ENCODE assay signal across 21 cellular contexts in the genomic region with DNA sequence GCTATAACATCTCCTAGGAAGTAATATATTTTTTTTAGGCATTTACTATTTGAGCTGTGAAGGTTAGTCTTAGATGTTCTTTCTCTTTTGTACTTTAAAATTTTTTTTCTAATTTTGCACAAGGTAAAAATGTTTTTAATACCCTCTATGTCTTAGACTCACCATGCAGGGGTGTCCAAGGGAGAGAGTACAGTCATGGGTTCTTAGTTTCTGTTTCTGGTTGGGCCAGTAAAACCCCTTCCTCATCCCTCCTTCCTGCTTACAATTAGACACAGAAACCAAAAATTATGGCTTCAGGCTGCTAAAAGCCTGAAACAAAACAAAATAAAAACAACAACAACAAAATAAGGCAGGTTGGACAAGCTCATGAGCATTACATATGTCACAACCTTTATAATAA.
DNase-seq lines count a peak whose midpoint lies in the region; ATAC-seq and TF ChIP-seq lines count a peak whose summit lies in the region.
"Had no signal": no experiment of that assay in that cellular context is flagged by ENCODE, and none has a peak within 500 bp of the region (broad histone marks: within the 10 kb centered on the region; RNA-seq: fewer than 3 reads in every experiment).

No MANE protein-coding gene starts in this region.

- DNase-seq in nephron progenitor cell (no peak), NCI-H510A treated with DMSO at 0.1 percent for 48 hours (lab: John Stamatoyannopoulos, UW) (no peak), natural killer cell (no peak), nucleus accumbens (lab: John Stamatoyannopoulos, UW) (no peak)
- DNase-seq: activated naive CD4-positive, alpha-beta T cell; activated T-cell treated with anti-CD3 and anti-CD28 coated beads, Interleukin-2, amount 50 U/mL, for 4 hours; CD8-positive, alpha-beta T cell; colonic mucosa; DMS153; GDM1; mucosa of descending colon; NCI-H1694 treated with DMSO at 0.1 percent for 48 hours; NCI-H526 treated with DMSO at 0.1 percent for 48 hours; T-cell had no signal

- TF ChIP-seq CTCF in KMS-11 (conservative IDR thresholded peaks at IDR 0.05; ENCODE audit: low read depth, low read length) (no peak), nephron progenitor cell (IDR thresholded peaks at IDR 0.05) (no peak), natural killer cell (IDR thresholded peaks at IDR 0.05) (no peak)

- H4K20me1 ChIP-seq in KMS-11 (ENCODE audit: insufficient read depth): no peaks in the 10 kb centered on the region

- H3K4me2 ChIP-seq in KMS-11: peak overlapping the region; percentile 88

- H3K36me3 ChIP-seq in KMS-11 (ENCODE audit: insufficient read depth): no peaks in the 10 kb centered on the region
- H3K36me3 ChIP-seq: colonic mucosa had no signal

- no peaks in the 10 kb centered on the region for H3K36me3 Mint-ChIP-seq in nephron progenitor cell (ENCODE audit: low read depth)
- H3K36me3 Mint-ChIP-seq in natural killer cell: no peaks in the 10 kb centered on the region
- H3K36me3 Mint-ChIP-seq: CD8-positive, alpha-beta T cell; stimulated activated effector memory CD8-positive, alpha-beta T cell treated with anti-CD3 and anti-CD28 coated beads, Interleukin-12 subunit alpha, Interleukin-12 subunit beta, amount 100 ng/mL, for 72 hours; T-cell had no signal

- peaks cover 76% of the 10 kb centered on the region for H3K4me1 ChIP-seq in KMS-11 (ENCODE audit: low read depth, poor library complexity, severe bottlenecking)
- H3K4me1 ChIP-seq: colonic mucosa had no signal

- H3K4me1 Mint-ChIP-seq in nephron progenitor cell: no peaks in the 10 kb centered on the region
- no peaks in the 10 kb centered on the region for H3K4me1 Mint-ChIP-seq in natural killer cell
- H3K4me1 Mint-ChIP-seq: stimulated activated effector memory CD8-positive, alpha-beta T cell treated with anti-CD3 and anti-CD28 coated beads, Interleukin-12 subunit alpha, Interleukin-12 subunit beta, amount 100 ng/mL, for 72 hours; T-cell had no signal

- H3K27ac ChIP-seq in KMS-11: peak overlapping the region; percentile 57
- H3K27ac ChIP-seq: colonic mucosa had no signal

- intact Hi-C loops in natural killer cell (cut with micrococcal nuclease): no loop called here

- H3K27ac Mint-ChIP-seq in nephron progenitor cell (peak overlapping the region; percentile 43), natural killer cell (no peak overlapping the region)
- H3K27ac Mint-ChIP-seq: CD8-positive, alpha-beta T cell; progenitor cell of endocrine pancreas; stimulated activated effector memory CD8-positive, alpha-beta T cell treated with anti-CD3 and anti-CD28 coated beads, Interleukin-12 subunit alpha, Interleukin-12 subunit beta, amount 100 ng/mL, for 72 hours; T-cell had no signal

- H3K79me2 ChIP-seq in KMS-11 (ENCODE audit: insufficient read depth, low read depth): no peaks in the 10 kb centered on the region

- no peaks in the 10 kb centered on the region for H3K27me3 ChIP-seq in KMS-11 (ENCODE audit: insufficient read depth, low read depth)
- H3K27me3 ChIP-seq: colonic mucosa had no signal

- H3K9me3 Mint-ChIP-seq in nephron progenitor cell (no peaks in the 10 kb centered on the region), natural killer cell (peaks cover 0 to 4% of the 10 kb centered on the region in 2 donors)
- H3K9me3 Mint-ChIP-seq: CD8-positive, alpha-beta T cell had no signal

- H3K4me3 Mint-ChIP-seq in nephron progenitor cell (no peak overlapping the region), natural killer cell (no peak overlapping the region)
- H3K4me3 Mint-ChIP-seq: activated T-cell treated with anti-CD3 and anti-CD28 coated beads, Interleukin-2, amount 50 U/mL, for 4 hours; CD8-positive, alpha-beta T cell; stimulated activated effector memory CD8-positive, alpha-beta T cell treated with anti-CD3 and anti-CD28 coated beads, Interleukin-12 subunit alpha, Interleukin-12 subunit beta, amount 100 ng/mL, for 72 hours; T-cell had no signal

- ATAC-seq in GM18867 (IDR thresholded peaks at IDR 0.05; ENCODE audit: unreplicated experiment): peak; percentile 32
- ATAC-seq in GM21825 (IDR thresholded peaks at IDR 0.05; ENCODE audit: unreplicated experiment): peak; percentile 48
- ATAC-seq in natural killer cell: no peak
- ATAC-seq: activated CD4-positive, CD25-positive, alpha-beta regulatory T cell treated with anti-CD3 and anti-CD28 coated beads, Interleukin-2, amount 50 U/mL, for 24 hours; activated T-cell treated with anti-CD3 and anti-CD28 coated beads, Interleukin-2, amount 50 U/mL, for 4 hours; CD8-positive, alpha-beta T cell; mucosa of descending colon; Right ventricle myocardium inferior; stimulated activated effector memory CD8-positive, alpha-beta T cell treated with anti-CD3 and anti-CD28 coated beads, Interleukin-12 subunit alpha, Interleukin-12 subunit beta, amount 100 ng/mL, for 72 hours; T-cell had no signal

- H2AFZ ChIP-seq in KMS-11 (ENCODE audit: low read depth): peak overlapping the region; percentile 7; the same call in 1 of the 2 replicates

- H3K9ac ChIP-seq in KMS-11: peak overlapping the region; percentile 4; the same call in 1 of the 2 replicates

- H3K27me3 Mint-ChIP-seq in nephron progenitor cell (ENCODE audit: low read depth, poor library complexity) (no peaks in the 10 kb centered on the region), natural killer cell (ENCODE audit: low read depth in 2 of 2) (no peaks in the 10 kb centered on the region)
- H3K27me3 Mint-ChIP-seq: progenitor cell of endocrine pancreas, T-cell had no signal

- H3K4me3 ChIP-seq in KMS-11 (IDR thresholded peaks at IDR 0.05; ENCODE audit: insufficient read depth, low read depth, low read length): no peak overlapping the region
- H3K4me3 ChIP-seq: colonic mucosa, mucosa of descending colon had no signal

Comparison
In these comparisons a context has a peak if more than half of its experiments do, and no peak if none do; other contexts are left out.
1. ATAC-seq: peak in GM18867 (single experiment) and GM21825 (single experiment); none in natural killer cell (0 of 3).